In the genomic region with DNA sequence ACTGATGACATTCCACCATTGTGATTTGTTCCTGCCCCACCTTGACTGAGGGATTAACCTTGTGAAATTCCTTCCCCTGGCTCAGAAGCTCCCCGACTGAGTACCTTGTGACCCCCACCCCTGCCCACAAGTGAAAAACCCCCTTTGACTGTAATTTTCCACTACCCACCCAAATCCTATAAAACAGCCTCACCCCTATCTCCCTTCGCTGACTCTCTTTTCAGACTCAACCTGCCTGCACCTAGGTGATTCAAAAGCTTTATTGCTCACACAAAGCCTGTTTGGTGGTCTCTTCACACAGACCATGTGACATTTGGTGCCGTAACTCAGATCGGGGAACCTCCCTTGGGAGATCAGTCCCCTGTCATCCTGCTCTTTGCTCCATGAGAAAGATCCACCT, we compare ENCODE assay signal across 15 cellular contexts. TPM values are rescaled to one million over a fixed set of nuclear protein-coding genes. Genes with fewer than 3 reads are reported as not detected.
DNase-seq lines count a peak whose midpoint lies in the region; ATAC-seq, FAIRE-seq and TF ChIP-seq lines count a peak whose summit lies in the region.
"Not testable (repeated sequence)": the region's sequence is repeated elsewhere in the genome, so short reads cannot be mapped to it uniquely, and the experiment has no call there.
"Had no signal": no experiment of that assay in that cellular context is flagged by ENCODE, and none has a peak within 500 bp of the region (broad histone marks: within the 10 kb centered on the region; RNA-seq: fewer than 3 reads in every experiment).

No MANE protein-coding gene starts in this region.

- not testable (repeated sequence) for H3K4me3 Mint-ChIP-seq in CD4-positive, CD25-positive, alpha-beta regulatory T cell; activated T-helper 1 cell treated with anti-CD3 and anti-CD28 coated beads, Interleukin-12 subunit alpha, Interleukin-12 subunit beta, Interleukin-2, Interleukin-4 antibody, amounts not matched to agents 30 ng/mL and 10 ng/mL and 1 ng/mL, durations not matched to agents 14 hours and 24 hours and 36 hours; endodermal cell
- peak overlapping the region; percentile 41 for H3K4me3 Mint-ChIP-seq in T-helper 1 cell treated with Interleukin-12 subunit alpha and Interleukin-12 subunit beta and Interleukin-4 antibody, amounts not matched to agents 30 μg/mL and 1 μg/mL, for 36 hours

- peak; percentile 16 for FAIRE-seq in GM12891 (lab: Jason Lieb, UNC)

- not testable (repeated sequence) for H3K27me3 ChIP-seq in CD4-positive, CD25-positive, alpha-beta regulatory T cell (ENCODE audit: control insufficient read depth, insufficient read depth, low read length); OCI-LY3 (ENCODE audit: low read depth, low read length); endodermal cell (ENCODE audit: control insufficient read depth, insufficient read depth, low read length, poor library complexity, severe bottlenecking); spleen (replicated peaks in 1 of 7)

- H3K36me3 Mint-ChIP-seq in CD4-positive, CD25-positive, alpha-beta regulatory T cell; T-helper 1 cell treated with Interleukin-12 subunit alpha and Interleukin-12 subunit beta and Interleukin-4 antibody, amounts not matched to agents 30 μg/mL and 1 μg/mL, for 36 hours (ENCODE audit: low read depth); activated T-helper 1 cell treated with anti-CD3 and anti-CD28 coated beads, Interleukin-12 subunit alpha, Interleukin-12 subunit beta, Interleukin-2, Interleukin-4 antibody, amounts not matched to agents 30 ng/mL and 10 ng/mL and 1 ng/mL, durations not matched to agents 14 hours and 24 hours and 36 hours (ENCODE audit: low read depth); endodermal cell (ENCODE audit: low read depth): not testable (repeated sequence)

- ATAC-seq in CD4-positive, CD25-positive, alpha-beta regulatory T cell (ENCODE audit: low read depth in 2 of 2): not testable (repeated sequence)

- not testable (repeated sequence) for H4K20me1 ChIP-seq in OCI-LY3 (ENCODE audit: insufficient read depth, low read length)

- not testable (repeated sequence) for TF ChIP-seq CTCF in OCI-LY3 (IDR thresholded peaks at IDR 0.05; ENCODE audit: low read depth, low read length); endodermal cell (conservative IDR thresholded peaks at IDR 0.05); spleen (IDR thresholded peaks at IDR 0.05 in 8 of 11, conservative IDR thresholded peaks at IDR 0.05 in 3 of 11)

- not testable (repeated sequence) for H3K9ac ChIP-seq in OCI-LY3 (ENCODE audit: low read length); endodermal cell (ENCODE audit: extremely low read depth, low read length, poor library complexity, severe bottlenecking)

- 83 to 100% methylated on average over 1 to 4 of the region's 4 CpGs for WGBS in endodermal cell (ENCODE audit: insufficient coverage in 1 of 2, insufficient read length in 1 of 2), 2 experiments
- WGBS in spleen, 5 donors: 60 to 81% (median 76%) methylated on average over 4 of the region's 4 CpGs

- DNase-seq in CD4-positive, CD25-positive, alpha-beta regulatory T cell; GM12891 (ENCODE audit: insufficient read length, low spot score); activated T-helper 1 cell treated with anti-CD3 and anti-CD28 coated beads, Interleukin-12 subunit alpha, Interleukin-12 subunit beta, Interleukin-2, Interleukin-4 antibody, amounts not matched to agents 30 ng/mL and 10 ng/mL and 1 ng/mL, durations not matched to agents 14 hours and 24 hours and 36 hours (ENCODE audit: low spot score); endodermal cell; spleen: not testable (repeated sequence)

- H3K4me2 ChIP-seq in OCI-LY3 (ENCODE audit: low read length): not testable (repeated sequence)

- H2AFZ ChIP-seq in OCI-LY3 (ENCODE audit: low read depth, low read length): not testable (repeated sequence)

- H3K9me3 Mint-ChIP-seq in CD4-positive, CD25-positive, alpha-beta regulatory T cell; T-helper 1 cell treated with Interleukin-12 subunit alpha and Interleukin-12 subunit beta and Interleukin-4 antibody, amounts not matched to agents 30 μg/mL and 1 μg/mL, for 36 hours; activated T-helper 1 cell treated with anti-CD3 and anti-CD28 coated beads, Interleukin-12 subunit alpha, Interleukin-12 subunit beta, Interleukin-2, Interleukin-4 antibody, amounts not matched to agents 30 ng/mL and 10 ng/mL and 1 ng/mL, durations not matched to agents 14 hours and 24 hours and 36 hours; endodermal cell: not testable (repeated sequence)

- peak overlapping the region; percentile 84 for H3K4me3 ChIP-seq in CD4-positive, CD25-positive, alpha-beta regulatory T cell (ENCODE audit: low read depth, low read length)
- not testable (repeated sequence) for H3K4me3 ChIP-seq in OCI-LY3 (ENCODE audit: low read length); spleen
- H3K4me3 ChIP-seq in endodermal cell (ENCODE audit: low read length): peak overlapping the region; percentile 62

- H3K27ac ChIP-seq in CD4-positive, CD25-positive, alpha-beta regulatory T cell (ENCODE audit: insufficient read depth, low read length, poor library complexity, severe bottlenecking): peak overlapping the region; percentile 88
- H3K27ac ChIP-seq in OCI-LY3 (ENCODE audit: low read length) (peak overlapping the region; percentile 38), spleen (peak overlapping the region in 7 of 8 donors; percentile 36 to 85 (median 67))
- H3K27ac ChIP-seq in endodermal cell (ENCODE audit: low read depth, low read length): not testable (repeated sequence)

- intact Hi-C loops in activated T-helper 1 cell treated with anti-CD3 and anti-CD28 coated beads, Interleukin-12 subunit alpha, Interleukin-12 subunit beta, Interleukin-2, Interleukin-4 antibody, amounts not matched to agents 30 ng/mL and 10 ng/mL and 1 ng/mL, durations not matched to agents 14 hours and 24 hours and 36 hours (cut with micrococcal nuclease); spleen (cut with DNase I; ENCODE audit: low total_unique reads): not testable (repeated sequence)

- peaks cover 68% of the 10 kb centered on the region for H3K4me1 ChIP-seq in CD4-positive, CD25-positive, alpha-beta regulatory T cell (ENCODE audit: control insufficient read depth, insufficient read depth, low read length, poor library complexity, severe bottlenecking)
- H3K4me1 ChIP-seq in OCI-LY3 (ENCODE audit: low read length) (peaks cover 58% of the 10 kb centered on the region), spleen (peaks cover 4 to 70% (median 30%) of the 10 kb centered on the region in 6 donors)
- H3K4me1 ChIP-seq in endodermal cell (ENCODE audit: control insufficient read depth, insufficient read depth, low read length): not testable (repeated sequence)

- H3K36me3 ChIP-seq in CD4-positive, CD25-positive, alpha-beta regulatory T cell (ENCODE audit: control insufficient read depth, insufficient read depth, low read length); OCI-LY3 (replicated peaks; ENCODE audit: low read depth, low read length); endodermal cell (ENCODE audit: control insufficient read depth, insufficient read depth, low read length); spleen: not testable (repeated sequence)

- not testable (repeated sequence) for H3K27ac Mint-ChIP-seq in CD4-positive, CD25-positive, alpha-beta regulatory T cell; T-helper 1 cell treated with Interleukin-12 subunit alpha and Interleukin-12 subunit beta and Interleukin-4 antibody, amounts not matched to agents 30 μg/mL and 1 μg/mL, for 36 hours; endodermal cell
- H3K27ac Mint-ChIP-seq in activated T-helper 1 cell treated with anti-CD3 and anti-CD28 coated beads, Interleukin-12 subunit alpha, Interleukin-12 subunit beta, Interleukin-2, Interleukin-4 antibody, amounts not matched to agents 30 ng/mL and 10 ng/mL and 1 ng/mL, durations not matched to agents 14 hours and 24 hours and 36 hours: peak overlapping the region; percentile 72

- H3K4me1 Mint-ChIP-seq in CD4-positive, CD25-positive, alpha-beta regulatory T cell: peaks cover 15 to 37% (median 31%) of the 10 kb centered on the region in 4 donors
- H3K4me1 Mint-ChIP-seq in T-helper 1 cell treated with Interleukin-12 subunit alpha and Interleukin-12 subunit beta and Interleukin-4 antibody, amounts not matched to agents 30 μg/mL and 1 μg/mL, for 36 hours (ENCODE audit: low read depth): peaks cover 25% of the 10 kb centered on the region
- peaks cover 41% of the 10 kb centered on the region for H3K4me1 Mint-ChIP-seq in activated T-helper 1 cell treated with anti-CD3 and anti-CD28 coated beads, Interleukin-12 subunit alpha, Interleukin-12 subunit beta, Interleukin-2, Interleukin-4 antibody, amounts not matched to agents 30 ng/mL and 10 ng/mL and 1 ng/mL, durations not matched to agents 14 hours and 24 hours and 36 hours (ENCODE audit: low read depth)
- peaks cover 22% of the 10 kb centered on the region for H3K4me1 Mint-ChIP-seq in endodermal cell

- H3K27me3 Mint-ChIP-seq in CD4-positive, CD25-positive, alpha-beta regulatory T cell; T-helper 1 cell treated with Interleukin-12 subunit alpha and Interleukin-12 subunit beta and Interleukin-4 antibody, amounts not matched to agents 30 μg/mL and 1 μg/mL, for 36 hours (ENCODE audit: low read depth); activated T-helper 1 cell treated with anti-CD3 and anti-CD28 coated beads, Interleukin-12 subunit alpha, Interleukin-12 subunit beta, Interleukin-2, Interleukin-4 antibody, amounts not matched to agents 30 ng/mL and 10 ng/mL and 1 ng/mL, durations not matched to agents 14 hours and 24 hours and 36 hours (ENCODE audit: insufficient read depth): not testable (repeated sequence)
- H3K27me3 Mint-ChIP-seq in endodermal cell (ENCODE audit: insufficient read depth): peaks cover 21% of the 10 kb centered on the region

- H3K79me2 ChIP-seq in OCI-LY3 (ENCODE audit: low read length): not testable (repeated sequence)

- H3K9me3 ChIP-seq in CD4-positive, CD25-positive, alpha-beta regulatory T cell (ENCODE audit: control insufficient read depth in 2 of 2, low read length in 2 of 2); OCI-LY3 (ENCODE audit: insufficient read depth, low read length); spleen: not testable (repeated sequence)
- peaks cover 39% of the 10 kb centered on the region for H3K9me3 ChIP-seq in endodermal cell (ENCODE audit: control insufficient read depth, low read length)

- not testable (repeated sequence) for TF ChIP-seq POLR2A in GM12891 (IDR thresholded peaks at IDR 0.05; ENCODE audit: low read depth, low read length); spleen (IDR thresholded peaks at IDR 0.05)

RNA-seq across cellular contexts. Expression of gene SELL, which starts 28.3 kb away (rescaled TPM):
- 370 TPM for total RNA-seq in CD4-positive, CD25-positive, alpha-beta regulatory T cell
- polyA plus RNA-seq in CD4-positive, CD25-positive, alpha-beta regulatory T cell: 1,000 to 10,000 TPM; 1,894 to 2,165 (median 2,020) TPM
- polyA plus RNA-seq in GM12891 (2012; ENCODE audit: low read depth, missing spikeins): 10.6 TPM
- 115 and 117 TPM in 2 replicates for total RNA-seq in activated T-helper 1 cell treated with anti-CD3 and anti-CD28 coated beads, Interleukin-12 subunit alpha, Interleukin-12 subunit beta, Interleukin-2, Interleukin-4 antibody, amounts not matched to agents 30 ng/mL and 10 ng/mL and 1 ng/mL, durations not matched to agents 14 hours and 24 hours and 36 hours
- total RNA-seq in endodermal cell (under 1 TPM in 1 of 2 donors, not detected in 1; 0.95 TPM), spleen (100 to 1,000 TPM; 128 to 409 (median 176) TPM)
- polyA plus RNA-seq in endodermal cell (2013, experiment 1 of 2): not detected
- not detected for polyA plus RNA-seq in endodermal cell (2013, experiment 2 of 2)
- 100 to 1,000 TPM; 127 to 157 (median 127) TPM for polyA plus RNA-seq in spleen
- total RNA-seq: G401, GM23338, H9 had no signal
- polyA plus RNA-seq: GM23338 had no signal

RNA-seq across cellular contexts. Expression of gene SELE, which starts 50.7 kb away (rescaled TPM):
- not detected for total RNA-seq in CD4-positive, CD25-positive, alpha-beta regulatory T cell
- under 1 TPM in 2 of 4 donors, not detected in 2; 0.06 to 0.09 TPM for polyA plus RNA-seq in CD4-positive, CD25-positive, alpha-beta regulatory T cell
- polyA plus RNA-seq in GM12891 (2012; ENCODE audit: low read depth, missing spikeins): not detected
- not detected in 2 replicates for total RNA-seq in activated T-helper 1 cell treated with anti-CD3 and anti-CD28 coated beads, Interleukin-12 subunit alpha, Interleukin-12 subunit beta, Interleukin-2, Interleukin-4 antibody, amounts not matched to agents 30 ng/mL and 10 ng/mL and 1 ng/mL, durations not matched to agents 14 hours and 24 hours and 36 hours
- total RNA-seq in endodermal cell (not detected), spleen (1 to 10 TPM in 1 of 7 donors, under 1 TPM in 1, not detected in 5; 0.40 to 2.9 TPM)
- polyA plus RNA-seq in endodermal cell (2013, experiment 1 of 2): 0.28 TPM
- polyA plus RNA-seq in endodermal cell (2013, experiment 2 of 2): not detected
- under 1 TPM; 0.04 to 0.29 (median 0.11) TPM for polyA plus RNA-seq in spleen
- total RNA-seq: CD8-positive, alpha-beta memory T cell; G401; GM23338; H4; H9 had no signal
- polyA plus RNA-seq: A549, BJ, GM23338 had no signal

RNA-seq across cellular contexts. Expression of gene SELP, which starts 53.2 kb away (rescaled TPM):
- 12.1 TPM for total RNA-seq in CD4-positive, CD25-positive, alpha-beta regulatory T cell
- 10 to 100 TPM; 15.2 to 25.2 (median 22.5) TPM for polyA plus RNA-seq in CD4-positive, CD25-positive, alpha-beta regulatory T cell
- polyA plus RNA-seq in GM12891 (2012; ENCODE audit: low read depth, missing spikeins): 0.40 TPM
- 0.13 TPM in 1 of 2 replicates, not detected in the other for total RNA-seq in activated T-helper 1 cell treated with anti-CD3 and anti-CD28 coated beads, Interleukin-12 subunit alpha, Interleukin-12 subunit beta, Interleukin-2, Interleukin-4 antibody, amounts not matched to agents 30 ng/mL and 10 ng/mL and 1 ng/mL, durations not matched to agents 14 hours and 24 hours and 36 hours
- total RNA-seq in endodermal cell (not detected), spleen (1 to 10 TPM; 3.1 to 7.6 (median 4.7) TPM)
- polyA plus RNA-seq in endodermal cell (2013, experiment 1 of 2): not detected
- polyA plus RNA-seq in endodermal cell (2013, experiment 2 of 2): not detected
- 1 to 10 TPM in 2 of 3 donors, under 1 TPM in 1; 0.97 to 1.3 (median 1.2) TPM for polyA plus RNA-seq in spleen
- total RNA-seq: Daoy, G401, GM23338, H9 had no signal
- polyA plus RNA-seq: A549, BJ, GM23338 had no signal

Comparison
In these comparisons a context has a peak if more than half of its experiments do, and no peak if none do; other contexts are left out.
1. RNA of gene SELL, which starts 28.3 kb away (total RNA-seq): 370 TPM in CD4-positive, CD25-positive, alpha-beta regulatory T cell (single experiment), 128 to 409 TPM in spleen and 115 to 117 TPM in activated T-helper 1 cell treated with anti-CD3 and anti-CD28 coated beads, Interleukin-12 subunit alpha, Interleukin-12 subunit beta, Interleukin-2, Interleukin-4 antibody, amounts not matched to agents 30 ng/mL and 10 ng/mL and 1 ng/mL, durations not matched to agents 14 hours and 24 hours and 36 hours; 0.95 TPM in endodermal cell; every median in the first group is over 10 times any median in the second.